Comparison of ENCODE assay signal across 21 cellular contexts in genomic region chr3:171329759-171330158, GRCh38.
A peak's percentile ranks its signal among the peaks of the same experiment; 100 is the strongest.
DNase-seq lines count a peak whose midpoint lies in the region; ATAC-seq, FAIRE-seq and TF ChIP-seq lines count a peak whose summit lies in the region.
"Had no signal": no experiment of that assay in that cellular context is flagged by ENCODE, and none has a peak within 500 bp of the region (broad histone marks: within the 10 kb centered on the region; RNA-seq: fewer than 3 reads in every experiment).

No MANE protein-coding gene starts in this region.

- no peak for ATAC-seq in WTC11
- no peak for ATAC-seq in HG02884 (IDR thresholded peaks at IDR 0.05; ENCODE audit: unreplicated experiment)
- ATAC-seq: CD8-positive, alpha-beta T cell had no signal

- POLR2A ChIA-PET in WTC11 (lab: Charles Lee) = interaction anchor here (0.6 to 1.1 kb wide), 2 partner anchors 10 to 20 kb away, joined by 3 read pairs; no protein-coding TSS in a partner anchor
- POLR2A ChIA-PET in MCF 10A (lab: Yijun Ruan, JAX) = interaction anchor here (0.7 to 1.2 kb wide), 3 partner anchors 18 to 186 kb away, joined by 3 to 4 read pairs (median 3); no protein-coding TSS in a partner anchor

- intact Hi-C loops in MCF 10A (cut with micrococcal nuclease) = no loop called here

- H3K36me3 Mint-ChIP-seq in WTC11 (peaks cover 8% of the 10 kb centered on the region), MCF 10A (ENCODE audit: insufficient read depth, unreplicated experiment) (no peaks in the 10 kb centered on the region)
- H3K36me3 Mint-ChIP-seq: CD8-positive, alpha-beta T cell had no signal

- H3K9me3 Mint-ChIP-seq in WTC11 (peaks cover 9% of the 10 kb centered on the region; the same call in 1 of the 2 replicates), MCF 10A (ENCODE audit: unreplicated experiment) (no peaks in the 10 kb centered on the region)
- H3K9me3 Mint-ChIP-seq: CD8-positive, alpha-beta T cell had no signal

- H3K27me3 ChIP-seq in HUES64 (ENCODE audit: insufficient read depth, low read length) = no peaks in the 10 kb centered on the region
- H3K27me3 ChIP-seq in muscle layer of colon (ENCODE audit: control insufficient read depth in 1 of 2, insufficient read depth in 2 of 2, low read length in 2 of 2) = no peaks in the 10 kb centered on the region
- H3K27me3 ChIP-seq: SJSA1 had no signal

- 85% methylated on average over 3 of the region's 4 CpGs for WGBS in HUES64

- H3K27ac Mint-ChIP-seq in WTC11 (peak overlapping the region; percentile 14), MCF 10A (ENCODE audit: low read depth, unreplicated experiment) (no peak overlapping the region)
- H3K27ac Mint-ChIP-seq: B cell; CD8-positive, alpha-beta T cell had no signal

- no TSS peak for BruUV-seq in MCF 10A (replicated peaks; lab: Mats Ljungman, UMichigan)

- peak overlapping the region; percentile 21; the same call in 1 of the 2 replicates for H3K27ac ChIP-seq in HUES64 (ENCODE audit: low read depth, low read length)
- peak overlapping the region; percentile 1 for H3K27ac ChIP-seq in muscle layer of colon (ENCODE audit: low read depth, low read length)
- H3K27ac ChIP-seq: RWPE1, SJSA1 had no signal

- H3K27me3 Mint-ChIP-seq in WTC11 (ENCODE audit: low read depth) (no peaks in the 10 kb centered on the region), MCF 10A (ENCODE audit: insufficient read depth, unreplicated experiment) (no peaks in the 10 kb centered on the region)
- H3K27me3 Mint-ChIP-seq: B cell had no signal

- H3K4me3 ChIP-seq in HUES64 (ENCODE audit: low read length) (no peak overlapping the region), muscle layer of colon (ENCODE audit: low read depth in 1 of 2, low read length in 2 of 2) (no peak overlapping the region)
- H3K4me3 ChIP-seq: SJSA1 had no signal

- H3K9me3 ChIP-seq in HUES64 (ENCODE audit: insufficient read depth, low read depth, low read length) (no peaks in the 10 kb centered on the region), muscle layer of colon (ENCODE audit: low read length) (no peaks in the 10 kb centered on the region)
- H3K9me3 ChIP-seq: SJSA1 had no signal

- H3K4me1 ChIP-seq in HUES64 (ENCODE audit: insufficient read depth, low read length) (peaks cover 21% of the 10 kb centered on the region), muscle layer of colon (ENCODE audit: insufficient read depth, low read length) (peaks cover 37% of the 10 kb centered on the region)
- H3K4me1 ChIP-seq: SJSA1 had no signal

- H3K9ac ChIP-seq in HUES64 (ENCODE audit: low read depth, low read length) (no peak overlapping the region), muscle layer of colon (ENCODE audit: low read length) (no peak overlapping the region)

- TF ChIP-seq CTCF in WTC11 (IDR thresholded peaks at IDR 0.05) = no peak
- no peak for TF ChIP-seq CTCF in MCF 10A (IDR thresholded peaks at IDR 0.05; ENCODE audit: unreplicated experiment)

- peak; percentile 44 for FAIRE-seq in GM18507 (lab: Jason Lieb, UNC)
- FAIRE-seq: D721Med had no signal

- peaks cover 50% of the 10 kb centered on the region for H3K4me1 Mint-ChIP-seq in WTC11
- H3K4me1 Mint-ChIP-seq in MCF 10A (ENCODE audit: insufficient read depth, unreplicated experiment) = peaks cover 12% of the 10 kb centered on the region

- CTCF ChIA-PET in WTC11 (lab: Charles Lee) (interaction anchor here (0.6 to 1.6 kb wide), 4 partner anchors 28 to 284 kb away, joined by 3 to 6 read pairs (median 4); no protein-coding TSS in a partner anchor), MCF 10A (lab: Yijun Ruan, JAX) (interaction anchor here (0.8 to 1.0 kb wide), 3 partner anchors 8 to 54 kb away, joined by 3 to 4 read pairs (median 4); no protein-coding TSS in a partner anchor)

- H3K36me3 ChIP-seq in HUES64 (ENCODE audit: insufficient read depth, low read length) (no peaks in the 10 kb centered on the region), muscle layer of colon (ENCODE audit: insufficient read depth, low read length) (no peaks in the 10 kb centered on the region)
- H3K36me3 ChIP-seq: SJSA1 had no signal

- H3K4me3 Mint-ChIP-seq in WTC11 = no peak overlapping the region
- no peak overlapping the region for H3K4me3 Mint-ChIP-seq in MCF 10A (ENCODE audit: unreplicated experiment)
- H3K4me3 Mint-ChIP-seq: B cell; CD8-positive, alpha-beta T cell had no signal

- DNase-seq in GM18507 (ENCODE audit: extremely low spot score, insufficient read length, low read depth) (no peak), WTC11 (ENCODE audit: low spot score) (no peak), NCI-H2081 (lab: John Stamatoyannopoulos, UW) (no peak), ecto neural progenitor cell (ENCODE audit: low spot score) (no peak), MCF 10A (ENCODE audit: unreplicated experiment) (no peak)
- DNase-seq: ACHN; CD8-positive, alpha-beta T cell; H7; IMR-90; Kasumi-1; NCI-H1417 treated with DMSO at 0.1 percent for 48 hours; NCI-H2029; NCI-H69; NK-92 treated with Interleukin-12 subunit alpha and Interleukin-12 subunit beta, amount 100 ng/mL, for 24 hours had no signal

TF ChIP-seq in WTC11, 78 proteins besides CTCF, POLR2A, EP300 and RAD21 (continues in another document):
- TF ChIP-seq PRRX2 (CRISPR knock-in tag; IDR thresholded peaks at IDR 0.05) = no peak
- TF ChIP-seq ZNF512 (CRISPR knock-in tag; IDR thresholded peaks at IDR 0.05; ENCODE audit: borderline replicate concordance) = no peak
- no peak for TF ChIP-seq JAZF1 (CRISPR knock-in tag; IDR thresholded peaks at IDR 0.05)
- TF ChIP-seq NFE2L1 (CRISPR knock-in tag; IDR thresholded peaks at IDR 0.05) = no peak
- TF ChIP-seq AFF4 (CRISPR knock-in tag; IDR thresholded peaks at IDR 0.05; ENCODE audit: borderline replicate concordance) = no peak
- no peak for TF ChIP-seq PRDM15 (CRISPR knock-in tag; IDR thresholded peaks at IDR 0.05)
- no peak for TF ChIP-seq GABPB1 (CRISPR knock-in tag; IDR thresholded peaks at IDR 0.05)
